In the genomic region with DNA sequence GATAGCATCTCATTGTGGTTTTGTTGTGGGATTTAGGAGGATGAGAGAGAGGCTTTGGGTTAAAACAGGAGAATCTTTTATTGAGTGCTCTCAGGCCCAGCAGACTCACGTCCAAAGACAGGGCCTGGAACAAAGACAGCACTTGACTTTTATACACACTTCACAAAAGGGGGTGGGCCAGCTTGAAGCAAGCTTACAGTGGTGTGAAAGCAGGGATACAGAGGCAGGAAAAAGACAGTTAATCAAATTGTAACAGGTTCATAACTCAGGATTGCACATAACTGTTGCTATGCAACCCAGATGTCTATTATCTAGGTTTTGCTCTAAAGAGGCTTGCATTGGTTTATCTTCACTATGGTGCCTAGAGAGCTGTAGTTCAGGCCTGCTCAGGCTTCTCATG, we compare ENCODE assay signal across 15 cellular contexts. TPM values are rescaled to one million over a fixed set of nuclear protein-coding genes. Genes with fewer than 3 reads are reported as not detected.
DNase-seq lines count a peak whose midpoint lies in the region; ATAC-seq and TF ChIP-seq lines count a peak whose summit lies in the region.
"Had no signal": no experiment of that assay in that cellular context is flagged by ENCODE, and none has a peak within 500 bp of the region (broad histone marks: within the 10 kb centered on the region; RNA-seq: fewer than 3 reads in every experiment).

No MANE protein-coding gene starts in this region.

- no peaks in the 10 kb centered on the region for H3K9me3 ChIP-seq in HAP-1
- H3K9me3 ChIP-seq in WERI-Rb-1 (ENCODE audit: severe bottlenecking), result peaks cover 16% of the 10 kb centered on the region
- no peaks in the 10 kb centered on the region for H3K9me3 ChIP-seq in ovary

- peak overlapping the region; percentile 73 for H3K4me3 Mint-ChIP-seq in T-helper 1 cell treated with Interleukin-12 subunit alpha and Interleukin-12 subunit beta and Interleukin-4 antibody, amounts not matched to agents 30 μg/mL and 1 μg/mL, for 36 hours
- peak overlapping the region in 6 of 8 donors; percentile 35 to 87 (median 68) for H3K4me3 Mint-ChIP-seq in naive B cell

- H3K27ac ChIP-seq in WERI-Rb-1 (peak overlapping the region; percentile 37), ovary (no peak overlapping the region)

- no peaks in the 10 kb centered on the region; the same call in 1 of the 2 replicates for H3K4me1 ChIP-seq in HAP-1
- no peaks in the 10 kb centered on the region for H3K4me1 ChIP-seq in ovary (ENCODE audit: insufficient read depth)

- H3K27me3 ChIP-seq in HAP-1 (ENCODE audit: low read depth) (peaks cover 33% of the 10 kb centered on the region), WERI-Rb-1 (ENCODE audit: insufficient read depth, low read depth, severe bottlenecking) (no peaks in the 10 kb centered on the region), ovary (no peaks in the 10 kb centered on the region)

- H3K36me3 Mint-ChIP-seq in T-helper 1 cell treated with Interleukin-12 subunit alpha and Interleukin-12 subunit beta and Interleukin-4 antibody, amounts not matched to agents 30 μg/mL and 1 μg/mL, for 36 hours (ENCODE audit: low read depth), result peaks cover 18% of the 10 kb centered on the region
- H3K36me3 Mint-ChIP-seq in naive B cell, result peaks cover 0 to 16% of the 10 kb centered on the region in 2 donors

- H3K4me1 Mint-ChIP-seq in T-helper 1 cell treated with Interleukin-12 subunit alpha and Interleukin-12 subunit beta and Interleukin-4 antibody, amounts not matched to agents 30 μg/mL and 1 μg/mL, for 36 hours (ENCODE audit: low read depth), result peaks cover 65% of the 10 kb centered on the region
- peaks cover 74 to 96% (median 81%) of the 10 kb centered on the region in 3 donors for H3K4me1 Mint-ChIP-seq in naive B cell

- DNase-seq in T-helper 1 cell, result no peak
- DNase-seq in HAP-1 (ENCODE audit: low spot score in 2 of 2), result peak; percentile 9 to 20
- no peak for DNase-seq in WERI-Rb-1
- no peak for DNase-seq in naive B cell
- no peak for DNase-seq in ovary
- DNase-seq: activated CD4-positive, alpha-beta T cell treated with anti-CD3 and anti-CD28 coated beads, Interleukin-2, amount 50 U/mL, for 48 hours; caudate nucleus; COR-L47; left ventricle myocardium inferior; NCI-H748 treated with DMSO at 0.1 percent for 48 hours had no signal

- WGBS in ovary, 3 donors, result 15 to 36% (median 31%) methylated on average over 1 of the region's 1 CpG

- no peak for TF ChIP-seq POLR2A in ovary (IDR thresholded peaks at IDR 0.05)

- peaks cover 27% of the 10 kb centered on the region for H3K9me3 Mint-ChIP-seq in T-helper 1 cell treated with Interleukin-12 subunit alpha and Interleukin-12 subunit beta and Interleukin-4 antibody, amounts not matched to agents 30 μg/mL and 1 μg/mL, for 36 hours
- H3K9me3 Mint-ChIP-seq in naive B cell, result peaks cover 8 to 34% (median 29%) of the 10 kb centered on the region in 7 donors

- in situ Hi-C loops in HAP-1 (cut with MboI; ENCODE audit: low sequenced_read_pairs), result no loop called here

- intact Hi-C loops in ovary (cut with DNase I), result no loop called here

- TF ChIP-seq EP300 in ovary (IDR thresholded peaks at IDR 0.05), result no peak

- ATAC-seq in naive B cell (ENCODE audit: low read depth in 2 of 2) (no peak), HG02798 (IDR thresholded peaks at IDR 0.05; ENCODE audit: poor library complexity, unreplicated experiment) (no peak), GM21367 (IDR thresholded peaks at IDR 0.05; ENCODE audit: unreplicated experiment) (no peak)

- H3K36me3 ChIP-seq in HAP-1 (replicated peaks) (no peaks in the 10 kb centered on the region), WERI-Rb-1 (no peaks in the 10 kb centered on the region), ovary (no peaks in the 10 kb centered on the region)
- H3K36me3 ChIP-seq: left ventricle myocardium inferior had no signal

- no peaks in the 10 kb centered on the region for H3K27me3 Mint-ChIP-seq in T-helper 1 cell treated with Interleukin-12 subunit alpha and Interleukin-12 subunit beta and Interleukin-4 antibody, amounts not matched to agents 30 μg/mL and 1 μg/mL, for 36 hours (ENCODE audit: low read depth)
- no peaks in the 10 kb centered on the region for H3K27me3 Mint-ChIP-seq in naive B cell

- H3K4me3 ChIP-seq in HAP-1 (no peak overlapping the region), WERI-Rb-1 (ENCODE audit: low read depth, low read length) (no peak overlapping the region), ovary (no peak overlapping the region)
- H3K4me3 ChIP-seq: left ventricle myocardium inferior had no signal

- H3K27ac Mint-ChIP-seq in T-helper 1 cell treated with Interleukin-12 subunit alpha and Interleukin-12 subunit beta and Interleukin-4 antibody, amounts not matched to agents 30 μg/mL and 1 μg/mL, for 36 hours, result peak overlapping the region; percentile 56
- H3K27ac Mint-ChIP-seq in naive B cell, result peak overlapping the region; percentile 4 to 95 (median 58)

- TF ChIP-seq CTCF in WERI-Rb-1 (IDR thresholded peaks at IDR 0.05; ENCODE audit: low read depth, low read length) (no peak), ovary (IDR thresholded peaks at IDR 0.05) (no peak)

RNA-seq across cellular contexts. Expression of a gene that starts 42.3 kb away (rescaled TPM):
- polyA plus RNA-seq in naive B cell (ENCODE audit: low read depth in 6 of 6) (10 to 100 TPM in 5 of 6 donors, 1 to 10 TPM in 1; 7.1 to 57.2 (median 20.0) TPM), ovary (10 to 100 TPM in 1 of 2 donors, 1 to 10 TPM in 1; 3.0 to 11.4 TPM)
- total RNA-seq in ovary, result 1 to 10 TPM in 3 of 7 donors, under 1 TPM in 2, not detected in 2; 0.25 to 1.8 (median 1.1) TPM
- total RNA-seq: fibroblast of villous mesenchyme, MCF 10A had no signal

Comparison
In these comparisons a context has a peak if more than half of its experiments do, and no peak if none do; other contexts are left out.
1. DNase-seq: peak in HAP-1 (2 of 2); none in T-helper 1 cell (0 of 5), WERI-Rb-1 (single experiment), naive B cell (single experiment) and ovary (0 of 5).